In the genomic region with DNA sequence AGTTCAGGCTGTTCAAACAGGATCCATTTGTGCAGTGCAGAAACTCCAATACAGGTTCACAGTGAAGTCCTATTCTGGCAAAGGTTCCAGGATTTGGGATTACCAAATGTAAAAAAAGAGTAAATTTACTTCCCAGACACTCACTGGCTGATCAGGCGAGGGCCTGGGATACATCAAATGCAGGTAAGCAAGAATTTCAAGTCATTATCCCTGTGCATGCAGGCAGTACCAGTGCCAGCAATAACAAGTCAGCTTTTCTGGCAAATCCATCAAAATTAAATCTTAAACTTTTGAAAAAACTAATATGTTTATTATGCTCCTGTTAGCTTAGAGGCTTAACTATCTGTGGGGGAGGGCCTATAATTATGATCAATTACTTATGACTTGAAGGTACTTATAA, we compare ENCODE assay signal across 15 cellular contexts. TPM values are rescaled to one million over a fixed set of nuclear protein-coding genes. Genes with fewer than 3 reads are reported as not detected.
A peak's percentile ranks its signal among the peaks of the same experiment; 100 is the strongest.
DNase-seq lines count a peak whose midpoint lies in the region; ATAC-seq and TF ChIP-seq lines count a peak whose summit lies in the region.
"Had no signal": no experiment of that assay in that cellular context is flagged by ENCODE, and none has a peak within 500 bp of the region (broad histone marks: within the 10 kb centered on the region; RNA-seq: fewer than 3 reads in every experiment).

No MANE protein-coding gene starts in this region.

- TF ChIP-seq CTCF in WERI-Rb-1 (IDR thresholded peaks at IDR 0.05; ENCODE audit: low read depth, low read length) = no peak

- WGBS in trophoblast cell (ENCODE audit: extremely low coverage, insufficient coverage, insufficient read length) = no CpG with 5 or more reads among the region's 1 CpG

- H3K4me2 ChIP-seq in trophoblast cell (ENCODE audit: low read length) = no peak overlapping the region

- H3K79me2 ChIP-seq in trophoblast cell (ENCODE audit: control insufficient read depth, insufficient read depth, low read length, poor library complexity) = peaks cover 21% of the 10 kb centered on the region

- peaks cover 66% of the 10 kb centered on the region for H3K4me1 Mint-ChIP-seq in T-helper 2 cell treated with Interferon-gamma antibody and Interleukin-4, amounts not matched to agents 5 μg/mL and 100 μg/mL, for 36 hours (ENCODE audit: low read depth)
- peaks cover 73% of the 10 kb centered on the region for H3K4me1 Mint-ChIP-seq in activated naive CD8-positive, alpha-beta T cell treated with anti-CD3 and anti-CD28 coated beads, Interleukin-2, amount 50 U/mL, for 24 hours

- H2BK120ac ChIP-seq in trophoblast cell (ENCODE audit: insufficient read depth, low read length, poor library complexity) = no peak overlapping the region

- no peak for DNase-seq in T-helper 2 cell treated with Interferon-gamma antibody and Interleukin-4, amounts not matched to agents 5 μg/mL and 100 μg/mL, for 36 hours (ENCODE audit: low spot score)
- DNase-seq in T-helper 2 cell (no peak), trophoblast cell (no peak), Right ventricle myocardium superior (no peak), HT-29 (ENCODE audit: low spot score) (no peak), WERI-Rb-1 (no peak)
- DNase-seq in activated naive CD8-positive, alpha-beta T cell treated with anti-CD3 and anti-CD28 coated beads, Interleukin-2, amount 50 U/mL, for 24 hours = no peak
- DNase-seq: gastrocnemius medialis, GDM1, kidney glomerular epithelial cell, NCI-H1694, nucleus accumbens had no signal

- H3K23ac ChIP-seq in trophoblast cell (ENCODE audit: low read length) = no peak overlapping the region

- intact Hi-C loops in Right ventricle myocardium superior (cut with DNase I) = loop anchor here (5.0 kb wide), 1 partner anchor 208 kb away; no protein-coding TSS in a partner anchor

- H3K36me3 ChIP-seq in KOPT-K1 (ENCODE audit: insufficient read depth, low read length) (peaks cover 85% of the 10 kb centered on the region), trophoblast cell (ENCODE audit: control insufficient read depth in 1 of 2, insufficient read depth in 2 of 2, low read length in 2 of 2) (peaks cover 0 to 5% of the 10 kb centered on the region in 2 experiments), WERI-Rb-1 (no peaks in the 10 kb centered on the region; the same call in 1 of the 2 replicates)
- H3K36me3 ChIP-seq: gastrocnemius medialis had no signal

- no peaks in the 10 kb centered on the region for H3K9me3 ChIP-seq in KOPT-K1 (ENCODE audit: insufficient read depth, low read length, poor library complexity, severe bottlenecking)
- no peaks in the 10 kb centered on the region for H3K9me3 ChIP-seq in trophoblast cell (ENCODE audit: insufficient read depth, low read depth, low read length)
- H3K9me3 ChIP-seq in WERI-Rb-1 (ENCODE audit: severe bottlenecking) = no peaks in the 10 kb centered on the region
- H3K9me3 ChIP-seq: gastrocnemius medialis had no signal

- H3K27me3 Mint-ChIP-seq in T-helper 2 cell treated with Interferon-gamma antibody and Interleukin-4, amounts not matched to agents 5 μg/mL and 100 μg/mL, for 36 hours (ENCODE audit: low read depth) = no peaks in the 10 kb centered on the region
- no peaks in the 10 kb centered on the region for H3K27me3 Mint-ChIP-seq in activated naive CD8-positive, alpha-beta T cell treated with anti-CD3 and anti-CD28 coated beads, Interleukin-2, amount 50 U/mL, for 24 hours
- H3K27me3 Mint-ChIP-seq: dendritic cell treated with granulocyte-macrophage colony-stimulating factor and Interleukin-4, amounts not matched to agents 40 ng/mL and 50 ng/mL, for 4 days; stimulated activated memory B cell treated with anti-CD40 and anti-IgM and Interleukin-4, amounts not matched to agents 10 μg/mL and 1 μg/mL and 100 μg/mL, for 72 hours had no signal

- no peaks in the 10 kb centered on the region for H3K27me3 ChIP-seq in trophoblast cell (ENCODE audit: insufficient read depth, low read length)
- peaks cover 5% of the 10 kb centered on the region for H3K27me3 ChIP-seq in WERI-Rb-1 (ENCODE audit: insufficient read depth, low read depth, severe bottlenecking)

- H3K27ac ChIP-seq in KOPT-K1 (ENCODE audit: low read depth, low read length, poor library complexity, severe bottlenecking) = peak overlapping the region; percentile 98
- H3K27ac ChIP-seq in trophoblast cell (ENCODE audit: low read depth, low read length) = peak overlapping the region; percentile 64
- H3K27ac ChIP-seq in WERI-Rb-1 = no peak overlapping the region

- H2BK5ac ChIP-seq in trophoblast cell (ENCODE audit: low read depth, low read length, poor library complexity) = no peak overlapping the region

- no peak overlapping the region for H3K18ac ChIP-seq in trophoblast cell (ENCODE audit: low read length)

- peaks cover 28% of the 10 kb centered on the region for H3K79me1 ChIP-seq in trophoblast cell (ENCODE audit: low read length)

- H3K14ac ChIP-seq in trophoblast cell (ENCODE audit: low read length) = no peak overlapping the region

- H3K4me3 ChIP-seq in trophoblast cell (ENCODE audit: low read depth, low read length) (no peak overlapping the region), WERI-Rb-1 (ENCODE audit: low read depth, low read length) (no peak overlapping the region)
- H3K4me3 ChIP-seq: gastrocnemius medialis had no signal

- H3K4me1 ChIP-seq in trophoblast cell (ENCODE audit: control insufficient read depth in 1 of 2, insufficient read depth in 2 of 2, low read length in 2 of 2) = peaks cover 0 to 6% of the 10 kb centered on the region in 2 experiments

- no peak overlapping the region for H3K4ac ChIP-seq in trophoblast cell (ENCODE audit: low read depth, low read length)

- H4K12ac ChIP-seq in trophoblast cell (ENCODE audit: low read depth, low read length) = no peak overlapping the region

- no peak for ATAC-seq in activated naive CD8-positive, alpha-beta T cell treated with anti-CD3 and anti-CD28 coated beads, Interleukin-2, amount 50 U/mL, for 24 hours
- no peak for ATAC-seq in Right ventricle myocardium superior (ENCODE audit: poor library complexity)
- ATAC-seq: gastrocnemius medialis; stimulated activated memory B cell treated with anti-CD40 and anti-IgM and Interleukin-4, amounts not matched to agents 10 μg/mL and 1 μg/mL and 100 μg/mL, for 72 hours had no signal

- no peak overlapping the region for H4K91ac ChIP-seq in trophoblast cell (ENCODE audit: low read depth, low read length)

- no peak overlapping the region for H2BK12ac ChIP-seq in trophoblast cell (ENCODE audit: low read length)

- H3K36me3 Mint-ChIP-seq in T-helper 2 cell treated with Interferon-gamma antibody and Interleukin-4, amounts not matched to agents 5 μg/mL and 100 μg/mL, for 36 hours (ENCODE audit: low read depth) = peaks cover 56% of the 10 kb centered on the region
- H3K36me3 Mint-ChIP-seq in activated naive CD8-positive, alpha-beta T cell treated with anti-CD3 and anti-CD28 coated beads, Interleukin-2, amount 50 U/mL, for 24 hours (ENCODE audit: low read depth) = peaks cover 66% of the 10 kb centered on the region
- H3K36me3 Mint-ChIP-seq: stimulated activated memory B cell treated with anti-CD40 and anti-IgM and Interleukin-4, amounts not matched to agents 10 μg/mL and 1 μg/mL and 100 μg/mL, for 72 hours had no signal

- H3K9ac ChIP-seq in trophoblast cell (ENCODE audit: low read length) = no peak overlapping the region

- H3K4me3 Mint-ChIP-seq in T-helper 2 cell treated with Interferon-gamma antibody and Interleukin-4, amounts not matched to agents 5 μg/mL and 100 μg/mL, for 36 hours = peak overlapping the region; percentile 98
- peak overlapping the region; percentile 92 for H3K4me3 Mint-ChIP-seq in activated naive CD8-positive, alpha-beta T cell treated with anti-CD3 and anti-CD28 coated beads, Interleukin-2, amount 50 U/mL, for 24 hours
- H3K4me3 Mint-ChIP-seq: dendritic cell treated with granulocyte-macrophage colony-stimulating factor and Interleukin-4, amounts not matched to agents 40 ng/mL and 50 ng/mL, for 4 days; stimulated activated memory B cell treated with anti-CD40 and anti-IgM and Interleukin-4, amounts not matched to agents 10 μg/mL and 1 μg/mL and 100 μg/mL, for 72 hours had no signal

- no peaks in the 10 kb centered on the region for H3K9me3 Mint-ChIP-seq in T-helper 2 cell treated with Interferon-gamma antibody and Interleukin-4, amounts not matched to agents 5 μg/mL and 100 μg/mL, for 36 hours
- no peaks in the 10 kb centered on the region for H3K9me3 Mint-ChIP-seq in activated naive CD8-positive, alpha-beta T cell treated with anti-CD3 and anti-CD28 coated beads, Interleukin-2, amount 50 U/mL, for 24 hours
- H3K9me3 Mint-ChIP-seq: dendritic cell treated with granulocyte-macrophage colony-stimulating factor and Interleukin-4, amounts not matched to agents 40 ng/mL and 50 ng/mL, for 4 days; stimulated activated memory B cell treated with anti-CD40 and anti-IgM and Interleukin-4, amounts not matched to agents 10 μg/mL and 1 μg/mL and 100 μg/mL, for 72 hours had no signal

- no peak overlapping the region for H2AFZ ChIP-seq in trophoblast cell (ENCODE audit: insufficient read depth, low read length, poor library complexity)

- H3K27ac Mint-ChIP-seq in T-helper 2 cell treated with Interferon-gamma antibody and Interleukin-4, amounts not matched to agents 5 μg/mL and 100 μg/mL, for 36 hours = peak overlapping the region; percentile 94
- H3K27ac Mint-ChIP-seq in activated naive CD8-positive, alpha-beta T cell treated with anti-CD3 and anti-CD28 coated beads, Interleukin-2, amount 50 U/mL, for 24 hours = peak overlapping the region; percentile 93
- H3K27ac Mint-ChIP-seq: dendritic cell treated with granulocyte-macrophage colony-stimulating factor and Interleukin-4, amounts not matched to agents 40 ng/mL and 50 ng/mL, for 4 days; stimulated activated memory B cell treated with anti-CD40 and anti-IgM and Interleukin-4, amounts not matched to agents 10 μg/mL and 1 μg/mL and 100 μg/mL, for 72 hours had no signal

- no peak overlapping the region for H4K8ac ChIP-seq in trophoblast cell (ENCODE audit: low read depth, low read length)

- H2AK5ac ChIP-seq in trophoblast cell (ENCODE audit: low read length) = no peak overlapping the region

RNA-seq across cellular contexts. Expression of a gene that starts 6.3 kb away (rescaled TPM):
- polyA plus RNA-seq in trophoblast cell (2013) = 29.5 and 33.6 TPM in 2 replicates
- 22.3 TPM for total RNA-seq in Right ventricle myocardium superior
- 48.8 and 59.5 TPM in 2 replicates for total RNA-seq in HT-29 (2014; rRNA removed; shearing (Covaris generic))
